14 cellular contexts compared by ENCODE assay signal in genomic region chr11:15901046-15901445, GRCh38.
A peak's percentile ranks its signal among the peaks of the same experiment; 100 is the strongest.
DNase-seq lines count a peak whose midpoint lies in the region; ATAC-seq and TF ChIP-seq lines count a peak whose summit lies in the region.
"Had no signal": no experiment of that assay in that cellular context is flagged by ENCODE, and none has a peak within 500 bp of the region (broad histone marks: within the 10 kb centered on the region; RNA-seq: fewer than 3 reads in every experiment).

No MANE protein-coding gene starts in this region.

- BruUV-seq in Caco-2 (replicated peaks; lab: Mats Ljungman, UMichigan): no TSS peak

- peak overlapping the region; percentile 75 for H3K27ac Mint-ChIP-seq in Caco-2 (ENCODE audit: unreplicated experiment)
- H3K27ac Mint-ChIP-seq: activated naive CD4-positive, alpha-beta T cell treated with anti-CD3 and anti-CD28 coated beads, Interleukin-2, amount 50 U/mL, for 24 hours; IgD-negative memory B cell had no signal

- no peak overlapping the region for H3K4me3 ChIP-seq in Caco-2 (ENCODE audit: low read depth, low read length)
- no peak overlapping the region for H3K4me3 ChIP-seq in WERI-Rb-1 (ENCODE audit: low read depth, low read length)
- H3K4me3 ChIP-seq in heart right ventricle: no peak overlapping the region
- H3K4me3 ChIP-seq in mucosa of rectum (ENCODE audit: low read length in 2 of 2): no peak overlapping the region
- H3K4me3 ChIP-seq: sigmoid colon had no signal

- POLR2A ChIA-PET in Caco-2 (lab: Charles Lee): no interaction called here

- H3K27ac ChIP-seq in WERI-Rb-1 (no peak overlapping the region), heart right ventricle (no peak overlapping the region), mucosa of rectum (ENCODE audit: low read depth in 2 of 2, low read length in 2 of 2) (peak overlapping the region; percentile 59 to 61)
- H3K27ac ChIP-seq: sigmoid colon had no signal

- H3K4me1 ChIP-seq in Caco-2: peaks cover 24% of the 10 kb centered on the region
- H3K4me1 ChIP-seq in heart right ventricle: peaks cover 0 to 17% (median 11%) of the 10 kb centered on the region in 9 donors
- H3K4me1 ChIP-seq in mucosa of rectum (ENCODE audit: control insufficient read depth in 2 of 2, insufficient read depth in 2 of 2, low read length in 2 of 2): peaks cover 6% of the 10 kb centered on the region in 2 donors

- no peak overlapping the region for H3K4me3 Mint-ChIP-seq in Caco-2 (ENCODE audit: unreplicated experiment)
- H3K4me3 Mint-ChIP-seq: activated naive CD4-positive, alpha-beta T cell treated with anti-CD3 and anti-CD28 coated beads, Interleukin-2, amount 50 U/mL, for 24 hours; IgD-negative memory B cell had no signal

- 65 to 67% methylated on average over 6 of the region's 6 CpGs for WGBS in heart right ventricle, 2 donors

- H3K27me3 ChIP-seq in Caco-2 (replicated peaks; ENCODE audit: control insufficient read depth, insufficient read depth, low read length): no peaks in the 10 kb centered on the region
- no peaks in the 10 kb centered on the region for H3K27me3 ChIP-seq in WERI-Rb-1 (ENCODE audit: insufficient read depth, low read depth, severe bottlenecking)
- no peaks in the 10 kb centered on the region for H3K27me3 ChIP-seq in heart right ventricle
- H3K27me3 ChIP-seq in mucosa of rectum (ENCODE audit: control insufficient read depth in 2 of 2, insufficient read depth in 2 of 2, low read length in 2 of 2): no peaks in the 10 kb centered on the region

- no peaks in the 10 kb centered on the region for H3K9me3 ChIP-seq in Caco-2
- no peaks in the 10 kb centered on the region for H3K9me3 ChIP-seq in WERI-Rb-1 (ENCODE audit: severe bottlenecking)
- H3K9me3 ChIP-seq in heart right ventricle: no peaks in the 10 kb centered on the region
- H3K9me3 ChIP-seq in mucosa of rectum (ENCODE audit: control insufficient read depth in 2 of 2, low read length in 2 of 2): no peaks in the 10 kb centered on the region
- H3K9me3 ChIP-seq: sigmoid colon had no signal

- H3K9me3 Mint-ChIP-seq in Caco-2 (ENCODE audit: unreplicated experiment): no peaks in the 10 kb centered on the region
- H3K9me3 Mint-ChIP-seq: activated naive CD4-positive, alpha-beta T cell treated with anti-CD3 and anti-CD28 coated beads, Interleukin-2, amount 50 U/mL, for 24 hours; IgD-negative memory B cell had no signal

- no peak overlapping the region for H3K9ac ChIP-seq in mucosa of rectum (ENCODE audit: low read depth in 1 of 2, low read length in 2 of 2)

- no peaks in the 10 kb centered on the region for H3K36me3 Mint-ChIP-seq in Caco-2 (ENCODE audit: insufficient read depth, unreplicated experiment)
- H3K36me3 Mint-ChIP-seq: activated naive CD4-positive, alpha-beta T cell treated with anti-CD3 and anti-CD28 coated beads, Interleukin-2, amount 50 U/mL, for 24 hours had no signal

- H3K27me3 Mint-ChIP-seq in Caco-2 (ENCODE audit: insufficient read depth, unreplicated experiment): no peaks in the 10 kb centered on the region
- H3K27me3 Mint-ChIP-seq: activated naive CD4-positive, alpha-beta T cell treated with anti-CD3 and anti-CD28 coated beads, Interleukin-2, amount 50 U/mL, for 24 hours; IgD-negative memory B cell had no signal

- peak in 1 of 2 experiments; percentile 23 for TF ChIP-seq CTCF in Caco-2 (IDR thresholded peaks at IDR 0.05; ENCODE audit: insufficient read depth in 1 of 2, low read depth in 1 of 2, low read length in 1 of 2, severe bottlenecking in 1 of 2, unreplicated experiment in 1 of 2)
- TF ChIP-seq CTCF in WERI-Rb-1 (IDR thresholded peaks at IDR 0.05; ENCODE audit: low read depth, low read length): peak; percentile 50
- TF ChIP-seq CTCF in heart right ventricle (IDR thresholded peaks at IDR 0.05): peak in 8 of 9 donors; percentile 12 to 61 (median 50)

- peaks cover 21% of the 10 kb centered on the region for H3K4me1 Mint-ChIP-seq in Caco-2 (ENCODE audit: low read depth, unreplicated experiment)
- H3K4me1 Mint-ChIP-seq: activated naive CD4-positive, alpha-beta T cell treated with anti-CD3 and anti-CD28 coated beads, Interleukin-2, amount 50 U/mL, for 24 hours; IgD-negative memory B cell had no signal

- ATAC-seq in heart right ventricle (peak; percentile 44 to 85 (median 80)), esophagus mucosa (no peak), HG03460 (IDR thresholded peaks at IDR 0.05; ENCODE audit: unreplicated experiment) (no peak)

- DNase-seq in Caco-2 (peak in 1 of 2 experiments; percentile 14), WERI-Rb-1 (peak; percentile 19), heart right ventricle (peak; percentile 21 to 45), AG08395 (ENCODE audit: low spot score) (no peak)
- DNase-seq in effector CD4-positive, alpha-beta T cell: no peak
- DNase-seq: NCI-H1105 treated with DMSO at 0.1 percent for 48 hours; NCI-H226; sigmoid colon; stimulated activated CD4-positive, alpha-beta T cell treated with anti-CD3 and anti-CD28 coated beads, Interleukin-4, amount 100 ng/mL, for 24 hours had no signal

- H3K36me3 ChIP-seq in Caco-2 (ENCODE audit: control insufficient read depth, insufficient read depth, low read length) (no peaks in the 10 kb centered on the region), WERI-Rb-1 (no peaks in the 10 kb centered on the region), heart right ventricle (no peaks in the 10 kb centered on the region), mucosa of rectum (ENCODE audit: control insufficient read depth in 2 of 2, insufficient read depth in 2 of 2, low read length in 2 of 2) (no peaks in the 10 kb centered on the region)
- H3K36me3 ChIP-seq: sigmoid colon had no signal

- intact Hi-C loops in Caco-2 (cut with micrococcal nuclease; ENCODE audit: unreplicated experiment): loop anchor here (5.0 kb wide), 1 partner anchor 711 kb away; no protein-coding TSS in a partner anchor
- intact Hi-C loops in heart right ventricle (cut with DNase I): loop anchor here in 2 of 10 donors (5.0 kb wide), 1 partner anchor 711 kb away; no protein-coding TSS in a partner anchor

- CTCF ChIA-PET in Caco-2 (lab: Charles Lee): interaction anchor here (1.1 kb wide), 1 partner anchor 251 kb away, joined by 3 read pairs; no protein-coding TSS in a partner anchor

Comparison
In these comparisons a context has a peak if more than half of its experiments do, and no peak if none do; other contexts are left out.
1. DNase-seq: peak in WERI-Rb-1 (single experiment) and heart right ventricle (2 of 2); none in effector CD4-positive, alpha-beta T cell (single experiment) and AG08395 (single experiment).
2. H3K27ac ChIP-seq: peak in mucosa of rectum (2 of 2); none in WERI-Rb-1 (single experiment) and heart right ventricle (0 of 10).
3. ATAC-seq: peak in heart right ventricle (8 of 8); none in esophagus mucosa (single experiment) and HG03460 (single experiment).